ENCODE assay signal across 1 cellular context in the genomic region with DNA sequence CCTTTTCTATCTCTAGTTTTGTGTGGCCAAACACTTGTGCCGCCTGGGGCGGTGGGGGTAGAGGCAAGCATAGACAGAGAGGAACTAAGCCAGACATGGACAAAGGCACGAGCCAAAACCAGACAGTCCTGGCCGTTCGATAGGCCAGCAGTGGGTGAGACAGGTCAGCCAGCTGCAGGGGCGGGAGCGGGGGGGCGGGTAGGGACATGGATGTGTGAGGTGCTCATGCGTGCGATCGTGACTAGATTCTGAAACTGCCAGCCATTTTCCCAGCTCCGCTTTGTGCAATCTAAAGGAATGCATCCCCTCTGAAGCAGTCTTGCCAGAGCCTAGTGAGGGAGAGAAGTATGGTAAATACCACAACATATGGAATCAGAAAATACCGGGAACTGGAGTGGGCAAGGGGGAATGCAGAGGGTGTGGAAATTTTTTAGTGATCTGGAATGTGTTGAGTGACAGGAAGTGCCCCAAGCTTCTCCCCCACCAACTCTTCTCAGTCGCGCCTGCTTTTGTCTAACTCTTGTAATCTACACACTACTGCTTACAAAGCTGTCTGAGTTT.
TF ChIP-seq lines count a peak whose summit lies in the region.

No MANE protein-coding gene starts in this region.

TF ChIP-seq in HepG2, 621 proteins besides CTCF, POLR2A, EP300 and RAD21 (continued from another document and continues in another):
- TF ChIP-seq, protein P1, sequence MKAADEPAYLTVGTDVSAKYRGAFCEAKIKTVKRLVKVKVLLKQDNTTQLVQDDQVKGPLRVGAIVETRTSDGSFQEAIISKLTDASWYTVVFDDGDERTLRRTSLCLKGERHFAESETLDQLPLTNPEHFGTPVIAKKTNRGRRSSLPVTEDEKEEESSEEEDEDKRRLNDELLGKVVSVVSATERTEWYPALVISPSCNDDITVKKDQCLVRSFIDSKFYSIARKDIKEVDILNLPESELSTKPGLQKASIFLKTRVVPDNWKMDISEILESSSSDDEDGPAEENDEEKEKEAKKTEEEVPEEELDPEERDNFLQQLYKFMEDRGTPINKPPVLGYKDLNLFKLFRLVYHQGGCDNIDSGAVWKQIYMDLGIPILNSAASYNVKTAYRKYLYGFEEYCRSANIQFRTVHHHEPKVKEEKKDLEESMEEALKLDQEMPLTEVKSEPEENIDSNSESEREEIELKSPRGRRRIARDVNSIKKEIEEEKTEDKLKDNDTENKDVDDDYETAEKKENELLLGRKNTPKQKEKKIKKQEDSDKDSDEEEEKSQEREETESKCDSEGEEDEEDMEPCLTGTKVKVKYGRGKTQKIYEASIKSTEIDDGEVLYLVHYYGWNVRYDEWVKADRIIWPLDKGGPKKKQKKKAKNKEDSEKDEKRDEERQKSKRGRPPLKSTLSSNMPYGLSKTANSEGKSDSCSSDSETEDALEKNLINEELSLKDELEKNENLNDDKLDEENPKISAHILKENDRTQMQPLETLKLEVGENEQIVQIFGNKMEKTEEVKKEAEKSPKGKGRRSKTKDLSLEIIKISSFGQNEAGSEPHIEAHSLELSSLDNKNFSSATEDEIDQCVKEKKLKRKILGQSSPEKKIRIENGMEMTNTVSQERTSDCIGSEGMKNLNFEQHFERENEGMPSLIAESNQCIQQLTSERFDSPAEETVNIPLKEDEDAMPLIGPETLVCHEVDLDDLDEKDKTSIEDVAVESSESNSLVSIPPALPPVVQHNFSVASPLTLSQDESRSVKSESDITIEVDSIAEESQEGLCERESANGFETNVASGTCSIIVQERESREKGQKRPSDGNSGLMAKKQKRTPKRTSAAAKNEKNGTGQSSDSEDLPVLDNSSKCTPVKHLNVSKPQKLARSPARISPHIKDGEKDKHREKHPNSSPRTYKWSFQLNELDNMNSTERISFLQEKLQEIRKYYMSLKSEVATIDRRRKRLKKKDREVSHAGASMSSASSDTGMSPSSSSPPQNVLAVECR (CRISPR knock-in tag; IDR thresholded peaks at IDR 0.05; ENCODE audit: borderline replicate concordance), result peak; percentile 61; the same call in 1 of the 2 replicates
- TF ChIP-seq SRSF1 (optimal IDR thresholded peaks at IDR 0.05; ENCODE audit: low read depth, low read length) (peak; percentile 44), FOXP1 (IDR thresholded peaks at IDR 0.05) (no peak), FOXP1 (CRISPR knock-in tag; IDR thresholded peaks at IDR 0.05) (no peak; the same call in 1 of the 2 replicates), FOXJ3 (CRISPR knock-in tag; IDR thresholded peaks at IDR 0.05; ENCODE audit: borderline replicate concordance) (peak; percentile 62; the same call in 1 of the 2 replicates), TRIM24 (CRISPR knock-in tag; IDR thresholded peaks at IDR 0.05) (no peak), NFYB (CRISPR knock-in tag; IDR thresholded peaks at IDR 0.05) (no peak), KDM1A (CRISPR knock-in tag; IDR thresholded peaks at IDR 0.05) (no peak), ZNF768 (CRISPR knock-in tag; IDR thresholded peaks at IDR 0.05) (no peak), SKI (IDR thresholded peaks at IDR 0.05; ENCODE audit: partially characterized antibody) (peak; percentile 94), KAT7 (CRISPR knock-in tag; IDR thresholded peaks at IDR 0.05; ENCODE audit: borderline replicate concordance) (peak; percentile 67; the same call in 1 of the 2 replicates), ZHX2 (IDR thresholded peaks at IDR 0.05; ENCODE audit: low read depth) (no peak), ZHX2 (CRISPR knock-in tag; IDR thresholded peaks at IDR 0.05; ENCODE audit: borderline replicate concordance) (0 out of 2 replicates have a peak, but pooled peaks have one; percentile 46), GABPA (IDR thresholded peaks at IDR 0.05; ENCODE audit: low read depth, low read length) (no peak), GABPA (CRISPR knock-in tag; IDR thresholded peaks at IDR 0.05; ENCODE audit: low read depth) (peak; percentile 39; the same call in 1 of the 2 replicates), RNF2 (conservative IDR thresholded peaks at IDR 0.05; ENCODE audit: low read depth) (no peak), ZNF766 (CRISPR knock-in tag; IDR thresholded peaks at IDR 0.05; ENCODE audit: borderline replicate concordance) (no peak), ZNF430 (CRISPR knock-in tag; IDR thresholded peaks at IDR 0.05) (no peak), ZNF629 (CRISPR knock-in tag; conservative IDR thresholded peaks at IDR 0.05) (no peak), ZNF407 (CRISPR knock-in tag; IDR thresholded peaks at IDR 0.05; ENCODE audit: not compliant biosample characterization) (no peak), ZNF264 (CRISPR knock-in tag; IDR thresholded peaks at IDR 0.05) (no peak), GPBP1L1 (CRISPR knock-in tag; IDR thresholded peaks at IDR 0.05) (no peak), MZF1 (CRISPR knock-in tag; IDR thresholded peaks at IDR 0.05; ENCODE audit: borderline replicate concordance) (no peak), MED1 (CRISPR knock-in tag; IDR thresholded peaks at IDR 0.05) (peak; percentile 51), ZNF276 (CRISPR knock-in tag; IDR thresholded peaks at IDR 0.05; ENCODE audit: low read depth) (no peak), CENPX (CRISPR knock-in tag; IDR thresholded peaks at IDR 0.05) (no peak), ZNF496 (CRISPR knock-in tag; IDR thresholded peaks at IDR 0.05; ENCODE audit: insufficient replicate concordance) (no peak), PHF20 (CRISPR knock-in tag; IDR thresholded peaks at IDR 0.05) (no peak), ZNF124 (CRISPR knock-in tag; IDR thresholded peaks at IDR 0.05) (no peak), RXRB (CRISPR knock-in tag; IDR thresholded peaks at IDR 0.05; ENCODE audit: borderline replicate concordance) (peak; percentile 45; the same call in 1 of the 2 replicates), FOXA1 (IDR thresholded peaks at IDR 0.05) (no peak), FOXA1 (CRISPR knock-in tag; IDR thresholded peaks at IDR 0.05) (0 out of 2 replicates have a peak, but pooled peaks have one; percentile 10)
- TF ChIP-seq, protein P2, sequence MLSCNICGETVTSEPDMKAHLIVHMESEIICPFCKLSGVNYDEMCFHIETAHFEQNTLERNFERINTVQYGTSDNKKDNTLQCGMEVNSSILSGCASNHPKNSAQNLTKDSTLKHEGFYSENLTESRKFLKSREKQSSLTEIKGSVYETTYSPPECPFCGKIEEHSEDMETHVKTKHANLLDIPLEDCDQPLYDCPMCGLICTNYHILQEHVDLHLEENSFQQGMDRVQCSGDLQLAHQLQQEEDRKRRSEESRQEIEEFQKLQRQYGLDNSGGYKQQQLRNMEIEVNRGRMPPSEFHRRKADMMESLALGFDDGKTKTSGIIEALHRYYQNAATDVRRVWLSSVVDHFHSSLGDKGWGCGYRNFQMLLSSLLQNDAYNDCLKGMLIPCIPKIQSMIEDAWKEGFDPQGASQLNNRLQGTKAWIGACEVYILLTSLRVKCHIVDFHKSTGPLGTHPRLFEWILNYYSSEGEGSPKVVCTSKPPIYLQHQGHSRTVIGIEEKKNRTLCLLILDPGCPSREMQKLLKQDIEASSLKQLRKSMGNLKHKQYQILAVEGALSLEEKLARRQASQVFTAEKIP (CRISPR knock-in tag; IDR thresholded peaks at IDR 0.05; ENCODE audit: borderline replicate concordance), result no peak
